ENCODE assay signal across 18 cellular contexts in the genomic region with DNA sequence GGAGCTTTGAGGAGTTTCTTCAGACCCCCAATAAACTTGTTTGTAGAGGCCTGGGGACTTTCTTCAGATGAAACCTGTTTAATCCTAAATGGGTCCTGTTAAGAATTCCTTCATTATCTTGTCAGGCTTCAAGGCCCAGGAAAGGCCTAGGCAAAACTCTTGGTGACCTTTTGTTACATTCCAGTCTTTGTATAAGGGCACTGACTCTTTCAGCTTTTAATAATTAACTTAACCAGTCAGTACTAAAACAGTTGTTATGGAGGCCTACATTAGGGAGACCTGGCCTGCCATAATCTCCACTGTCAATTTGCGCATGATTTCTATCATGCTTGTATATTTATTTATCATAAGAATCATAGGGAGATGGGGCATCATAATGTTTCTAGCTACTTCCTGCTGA.
A peak's percentile ranks its signal among the peaks of the same experiment; 100 is the strongest.
DNase-seq lines count a peak whose midpoint lies in the region; ATAC-seq and TF ChIP-seq lines count a peak whose summit lies in the region.
"Had no signal": no experiment of that assay in that cellular context is flagged by ENCODE, and none has a peak within 500 bp of the region (broad histone marks: within the 10 kb centered on the region; RNA-seq: fewer than 3 reads in every experiment).

No MANE protein-coding gene starts in this region.

- intact Hi-C loops in CD8-positive, alpha-beta T cell (cut with DNase I, micrococcal nuclease), result no loop called here

- H3K4me3 Mint-ChIP-seq in mesothelial cell of epicardium (no peak overlapping the region), type B pancreatic cell (no peak overlapping the region)
- H3K4me3 Mint-ChIP-seq in CD8-positive, alpha-beta T cell, result no peak overlapping the region
- H3K4me3 Mint-ChIP-seq: CD8-positive, alpha-beta memory T cell; H9 had no signal

- no peaks in the 10 kb centered on the region for H3K9me3 ChIP-seq in CD8-positive, alpha-beta T cell (ENCODE audit: low read length)
- H3K9me3 ChIP-seq: SK-N-SH had no signal

- peaks cover 11% of the 10 kb centered on the region for H3K4me1 Mint-ChIP-seq in mesothelial cell of epicardium
- peaks cover 21% of the 10 kb centered on the region for H3K4me1 Mint-ChIP-seq in type B pancreatic cell (ENCODE audit: unreplicated experiment)
- H3K4me1 Mint-ChIP-seq in CD8-positive, alpha-beta T cell (ENCODE audit: low read depth), result no peaks in the 10 kb centered on the region
- H3K4me1 Mint-ChIP-seq: CD8-positive, alpha-beta memory T cell had no signal

- POLR2A ChIA-PET in CD8-positive, alpha-beta T cell (lab: Charles Lee), result no interaction called here

- H3K27ac ChIP-seq in CD8-positive, alpha-beta T cell (ENCODE audit: low read depth, low read length), result no peak overlapping the region
- H3K27ac ChIP-seq: PC-9 had no signal

- no peaks in the 10 kb centered on the region for H3K36me3 Mint-ChIP-seq in mesothelial cell of epicardium
- no peaks in the 10 kb centered on the region for H3K36me3 Mint-ChIP-seq in type B pancreatic cell
- no peaks in the 10 kb centered on the region for H3K36me3 Mint-ChIP-seq in CD8-positive, alpha-beta T cell
- H3K36me3 Mint-ChIP-seq: CD8-positive, alpha-beta memory T cell had no signal

- no peaks in the 10 kb centered on the region for H3K27me3 ChIP-seq in CD8-positive, alpha-beta T cell (ENCODE audit: insufficient read depth, low read length)

- H3K27ac Mint-ChIP-seq in mesothelial cell of epicardium, result peak overlapping the region; percentile 16
- peak overlapping the region; percentile 50 for H3K27ac Mint-ChIP-seq in type B pancreatic cell
- no peak overlapping the region for H3K27ac Mint-ChIP-seq in CD8-positive, alpha-beta T cell
- H3K27ac Mint-ChIP-seq: CD8-positive, alpha-beta memory T cell; H9 had no signal

- DNase-seq in HuH-7 (ENCODE audit: low spot score) (peak; percentile 14), kidney glomerular epithelial cell (lab: John Stamatoyannopoulos, UW) (peak; percentile 57), mesothelial cell of epicardium (ENCODE audit: low spot score in 2 of 2, unreplicated experiment in 2 of 2) (no peak), type B pancreatic cell (ENCODE audit: extremely low spot score, unreplicated experiment) (no peak)
- DNase-seq in CD8-positive, alpha-beta T cell, result no peak
- no peak for DNase-seq in stimulated activated CD8-positive, alpha-beta memory T cell treated with anti-CD3 and anti-CD28 coated beads, Interleukin-4, amount 100 ng/mL, for 48 hours
- DNase-seq: CD8-positive, alpha-beta memory T cell; H9; KG1; NCI-H1092; NCI-H2227 treated with DMSO at 0.1 percent for 48 hours; NCI-H526; NK-92 treated with Interleukin-12 subunit alpha and Interleukin-12 subunit beta, amount 100 ng/mL, for 24 hours; PC-9; SK-N-SH had no signal

- TF ChIP-seq CTCF in mesothelial cell of epicardium (IDR thresholded peaks at IDR 0.05; ENCODE audit: unreplicated experiment) (no peak), type B pancreatic cell (conservative IDR thresholded peaks at IDR 0.05) (no peak)
- TF ChIP-seq CTCF in CD8-positive, alpha-beta T cell (IDR thresholded peaks at IDR 0.05), result no peak

- ATAC-seq in CD8-positive, alpha-beta T cell, result no peak
- ATAC-seq in HG02759 (IDR thresholded peaks at IDR 0.05; ENCODE audit: unreplicated experiment), result no peak
- ATAC-seq: GM12878, Right ventricle myocardium inferior had no signal

- no peaks in the 10 kb centered on the region for H3K9me3 Mint-ChIP-seq in mesothelial cell of epicardium
- peaks cover 3% of the 10 kb centered on the region for H3K9me3 Mint-ChIP-seq in type B pancreatic cell
- no peaks in the 10 kb centered on the region for H3K9me3 Mint-ChIP-seq in CD8-positive, alpha-beta T cell
- H3K9me3 Mint-ChIP-seq: CD8-positive, alpha-beta memory T cell had no signal

- H3K4me1 ChIP-seq in CD8-positive, alpha-beta T cell (ENCODE audit: insufficient read depth, low read length), result no peaks in the 10 kb centered on the region

- no peaks in the 10 kb centered on the region for H3K27me3 Mint-ChIP-seq in mesothelial cell of epicardium (ENCODE audit: low read depth)
- H3K27me3 Mint-ChIP-seq in type B pancreatic cell, result no peaks in the 10 kb centered on the region
- no peaks in the 10 kb centered on the region for H3K27me3 Mint-ChIP-seq in CD8-positive, alpha-beta T cell (ENCODE audit: low read depth)

- CTCF ChIA-PET in CD8-positive, alpha-beta T cell (lab: Charles Lee), result no interaction called here

- no peak overlapping the region for H3K4me3 ChIP-seq in CD8-positive, alpha-beta T cell (ENCODE audit: low read depth, low read length)
- H3K4me3 ChIP-seq: GM12878, PC-9 had no signal

- no peaks in the 10 kb centered on the region for H3K36me3 ChIP-seq in CD8-positive, alpha-beta T cell (ENCODE audit: insufficient read depth, low read length)

Comparison
In these comparisons a context has a peak if more than half of its experiments do, and no peak if none do; other contexts are left out.
1. DNase-seq: peak in HuH-7 (single experiment) and kidney glomerular epithelial cell (single experiment); none in mesothelial cell of epicardium (0 of 2), type B pancreatic cell (single experiment), CD8-positive, alpha-beta T cell (0 of 7) and stimulated activated CD8-positive, alpha-beta memory T cell treated with anti-CD3 and anti-CD28 coated beads, Interleukin-4, amount 100 ng/mL, for 48 hours (single experiment).